In genomic region chr11:63762662-63763505, GRCh38 we compare ENCODE assay signal across 8 cellular contexts. TPM values are rescaled to one million over a fixed set of nuclear protein-coding genes. Genes with fewer than 3 reads are reported as not detected.
A peak's percentile ranks its signal among the peaks of the same experiment; 100 is the strongest.
DNase-seq lines count a peak whose midpoint lies in the region; ATAC-seq and TF ChIP-seq lines count a peak whose summit lies in the region.

No MANE protein-coding gene starts in this region.

- H3K27me3 Mint-ChIP-seq in endothelial cell (ENCODE audit: unreplicated experiment): peaks cover 9% of the 10 kb centered on the region

- peak overlapping the region; percentile 89 for H3K4me3 Mint-ChIP-seq in endothelial cell (ENCODE audit: unreplicated experiment)

- H3K9me3 ChIP-seq in lung (ENCODE audit: control insufficient read depth in 2 of 2, insufficient read depth in 1 of 2, low read length in 1 of 2): no peaks in the 10 kb centered on the region
- no peaks in the 10 kb centered on the region for H3K9me3 ChIP-seq in testis

- peaks cover 2 to 12% of the 10 kb centered on the region in 2 donors for H3K36me3 ChIP-seq in lung (ENCODE audit: control insufficient read depth in 2 of 2, insufficient read depth in 2 of 2, low read length in 2 of 2)
- no peaks in the 10 kb centered on the region for H3K36me3 ChIP-seq in testis (ENCODE audit: low read depth, missing control alignments)

- no peaks in the 10 kb centered on the region for H3K9me3 Mint-ChIP-seq in endothelial cell (ENCODE audit: unreplicated experiment)

- no peaks in the 10 kb centered on the region for H3K27me3 ChIP-seq in lung (ENCODE audit: control insufficient read depth, insufficient read depth)
- no peaks in the 10 kb centered on the region for H3K27me3 ChIP-seq in testis

- no peak for TF ChIP-seq POLR2A in testis (IDR thresholded peaks at IDR 0.05)

- H3K4me3 ChIP-seq in lung (peak overlapping the region; percentile 1), testis (peak overlapping the region; percentile 49 to 56)

- 67 to 83% methylated on average over 91 to 98 of the region's 98 CpGs for WGBS in lung, 2 donors
- WGBS in testis, 2 donors: 38 to 45% methylated on average over 13 to 98 of the region's 98 CpGs

- H3K36me3 Mint-ChIP-seq in endothelial cell (ENCODE audit: low read depth, unreplicated experiment): peaks cover 11% of the 10 kb centered on the region

- peaks cover 0 to 9% of the 10 kb centered on the region in 2 donors for H3K4me1 ChIP-seq in lung (ENCODE audit: control insufficient read depth in 2 of 2, insufficient read depth in 2 of 2, low read length in 2 of 2)
- H3K4me1 ChIP-seq in testis: peaks cover 26% of the 10 kb centered on the region

- ATAC-seq in lung (ENCODE audit: insufficient read depth, low FRiP score): no peak
- no peak for ATAC-seq in HG02610 (IDR thresholded peaks at IDR 0.05; ENCODE audit: unreplicated experiment)

- TF ChIP-seq CTCF in endothelial cell (IDR thresholded peaks at IDR 0.05; ENCODE audit: unreplicated experiment): no peak
- no peak for TF ChIP-seq CTCF in lung (IDR thresholded peaks at IDR 0.05; ENCODE audit: control extremely low read depth, extremely low read depth)
- TF ChIP-seq CTCF in testis (IDR thresholded peaks at IDR 0.05): no peak

- H3K27ac ChIP-seq in lung (ENCODE audit: low read depth in 1 of 2, low read length in 1 of 2) (no peak overlapping the region), testis (peak overlapping the region; percentile 15 to 64)

- intact Hi-C loops in testis (cut with DNase I; ENCODE audit: low total_unique reads): loop anchor here (10.0 kb wide), 1 partner anchor 182 kb away; no protein-coding TSS in a partner anchor

- no peak overlapping the region for H3K27ac Mint-ChIP-seq in endothelial cell (ENCODE audit: unreplicated experiment)

- DNase-seq in NCI-H526 treated with DMSO at 0.1 percent for 48 hours (lab: John Stamatoyannopoulos, UW) (peak; percentile 33), endothelial cell (ENCODE audit: low spot score) (peak; percentile 41), lung (ENCODE audit: low spot score) (no peak), testis (no peak), NCI-H774 (lab: John Stamatoyannopoulos, UW) (no peak), GM19238 (ENCODE audit: insufficient read length, low spot score) (no peak)
- DNase-seq in activated CD4-positive, alpha-beta T cell treated with anti-CD3 and anti-CD28 coated beads for 4 hours: no peak

- H3K4me1 Mint-ChIP-seq in endothelial cell (ENCODE audit: unreplicated experiment): peaks cover 29% of the 10 kb centered on the region

RNA-seq across cellular contexts. Expression of gene ZFTA, which starts 5.7 kb away (rescaled TPM):
- 41.1 TPM for total RNA-seq in endothelial cell (ENCODE audit: unreplicated experiment)
- 10 to 100 TPM in 1 of 2 donors, 1 to 10 TPM in 1; 8.7 to 21.8 TPM for total RNA-seq in lung
- polyA plus RNA-seq in lung: 1 to 10 TPM; 4.1 to 4.6 TPM
- 10 to 100 TPM; 19.5 to 31.0 TPM for total RNA-seq in testis
- 12.0 TPM for polyA plus RNA-seq in testis (ENCODE audit: insufficient read depth, low read depth, low replicate concordance)

RNA-seq across cellular contexts. Expression of gene SPINDOC, which starts 50.4 kb away (rescaled TPM):
- 55.3 TPM for total RNA-seq in endothelial cell (ENCODE audit: unreplicated experiment)
- 10 to 100 TPM; 12.7 to 15.6 TPM for total RNA-seq in lung
- 10 to 100 TPM in 1 of 2 donors, 1 to 10 TPM in 1; 9.9 to 23.9 TPM for polyA plus RNA-seq in lung
- 10 to 100 TPM; 38.6 to 45.1 TPM for total RNA-seq in testis
- 71.6 TPM for polyA plus RNA-seq in testis (ENCODE audit: insufficient read depth, low read depth, low replicate concordance)

Comparison
In these comparisons a context has a peak if more than half of its experiments do, and no peak if none do; other contexts are left out.
1. DNase-seq: peak in NCI-H526 treated with DMSO at 0.1 percent for 48 hours (single experiment) and endothelial cell (single experiment); none in lung (single experiment), testis (single experiment), NCI-H774 (single experiment), GM19238 (single experiment) and activated CD4-positive, alpha-beta T cell treated with anti-CD3 and anti-CD28 coated beads for 4 hours (0 of 2).
2. H3K27ac ChIP-seq: peak in testis (2 of 2); none in lung (0 of 2).